ENCODE assay signal across 8 cellular contexts in the genomic region with DNA sequence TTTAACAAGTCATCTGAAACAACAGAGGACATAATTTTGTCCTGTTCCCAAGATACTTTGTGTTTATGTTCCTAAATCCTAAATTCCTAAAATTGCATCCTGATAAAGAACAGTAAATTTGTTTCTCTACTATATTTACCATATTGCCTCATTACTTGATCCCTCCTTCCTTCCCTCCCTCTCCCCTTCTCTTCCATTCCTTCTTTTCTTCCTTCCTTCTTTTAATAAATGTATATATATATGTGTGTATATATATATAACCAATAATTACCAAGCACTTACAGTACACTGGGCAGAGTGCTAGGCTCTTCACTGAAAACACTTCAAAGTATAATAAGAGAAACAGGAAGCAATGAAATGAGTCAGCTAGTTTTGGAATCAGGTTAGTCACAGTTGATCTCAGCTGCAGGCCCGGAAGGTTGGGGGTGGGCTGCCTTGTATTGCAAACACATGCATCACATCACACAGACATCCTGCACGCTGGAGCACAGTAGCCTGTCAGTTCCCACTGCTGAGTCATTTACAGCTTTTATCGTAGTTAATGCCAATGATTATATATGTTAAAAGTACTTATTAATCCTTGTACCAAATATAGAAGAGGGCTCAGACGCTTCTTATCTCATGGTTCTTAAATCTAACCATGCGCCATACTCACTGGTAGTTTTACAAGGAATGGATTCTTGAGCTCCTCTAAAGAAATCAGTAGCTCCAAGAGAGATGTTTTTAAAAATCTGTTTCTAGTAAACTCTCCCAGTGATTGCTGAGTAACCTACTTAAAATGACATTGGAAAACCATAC.
DNase-seq lines count a peak whose midpoint lies in the region; ATAC-seq, FAIRE-seq and TF ChIP-seq lines count a peak whose summit lies in the region.

No MANE protein-coding gene starts in this region.

- DNase-seq in CD14-positive monocyte (ENCODE audit: low spot score), result peak; percentile 84
- peak; percentile 42 for DNase-seq in NCI-H2227 treated with DMSO at 0.1 percent for 48 hours (lab: John Stamatoyannopoulos, UW)
- DNase-seq in activated CD4-positive, CD25-positive, alpha-beta regulatory T cell treated with anti-CD3 and anti-CD28 coated beads, Interleukin-2, amount 50 U/mL, for 72 hours, result peak; percentile 38
- peak; percentile 80 for DNase-seq in fibroblast of peridontal ligament (ENCODE audit: extremely low read depth)
- DNase-seq in small intestine, result peak; percentile 0
- no peak for DNase-seq in NCI-H526 treated with DMSO at 0.1 percent for 48 hours (lab: John Stamatoyannopoulos, UW)

- no peaks in the 10 kb centered on the region for H3K4me1 ChIP-seq in small intestine (ENCODE audit: control insufficient read depth in 2 of 2, insufficient read depth in 1 of 2, low read depth in 1 of 2, low read length in 1 of 2)

- H3K9me3 ChIP-seq in small intestine (ENCODE audit: control insufficient read depth, low read depth), result no peaks in the 10 kb centered on the region

- FAIRE-seq in small intestine (lab: Jason Lieb, UNC), result no peak

- H3K9me3 Mint-ChIP-seq in CD14-positive monocyte, result peaks cover 2 to 5% (median 4%) of the 10 kb centered on the region in 7 donors

- intact Hi-C loops in CD14-positive monocyte (cut with micrococcal nuclease), result no loop called here

- H3K27ac Mint-ChIP-seq in CD14-positive monocyte, result peak overlapping the region in 3 of 7 donors; percentile 18 to 30 (median 21)

- no peak overlapping the region for H3K4me3 ChIP-seq in small intestine (ENCODE audit: low read depth in 1 of 2, low read length in 2 of 2)

- H3K36me3 ChIP-seq in small intestine (ENCODE audit: control insufficient read depth in 2 of 2, insufficient read depth in 2 of 2, low read length in 2 of 2), result no peaks in the 10 kb centered on the region

- H3K4me1 Mint-ChIP-seq in CD14-positive monocyte, result peaks cover 30% of the 10 kb centered on the region

- no peak for TF ChIP-seq CTCF in CD14-positive monocyte (IDR thresholded peaks at IDR 0.05)

- H3K4me3 Mint-ChIP-seq in CD14-positive monocyte, result peak overlapping the region in 1 of 2 donors; percentile 40

- H3K27ac ChIP-seq in small intestine (ENCODE audit: low read depth in 1 of 2, low read length in 1 of 2), result no peak overlapping the region

- no peaks in the 10 kb centered on the region for H3K27me3 Mint-ChIP-seq in CD14-positive monocyte (ENCODE audit: low read depth in 3 of 3)

- WGBS in small intestine, 3 donors, result 12 to 25% (median 16%) methylated on average over 5 of the region's 5 CpGs

- ATAC-seq in GM19023 (IDR thresholded peaks at IDR 0.05; ENCODE audit: unreplicated experiment), result peak; percentile 86
- ATAC-seq in HG03103 (IDR thresholded peaks at IDR 0.05; ENCODE audit: low read depth, unreplicated experiment), result peak; percentile 80

- H3K27me3 ChIP-seq in small intestine (ENCODE audit: control insufficient read depth in 2 of 2, insufficient read depth in 2 of 2, low read length in 2 of 2), result no peaks in the 10 kb centered on the region

- no peaks in the 10 kb centered on the region for H3K36me3 Mint-ChIP-seq in CD14-positive monocyte
